In genomic region chr17:6713130-6713917, GRCh38 we compare ENCODE assay signal across 10 cellular contexts. TPM values are rescaled to one million over a fixed set of nuclear protein-coding genes. Genes with fewer than 3 reads are reported as not detected.
A peak's percentile ranks its signal among the peaks of the same experiment; 100 is the strongest.
DNase-seq lines count a peak whose midpoint lies in the region; ATAC-seq and TF ChIP-seq lines count a peak whose summit lies in the region.
"Had no signal": no experiment of that assay in that cellular context is flagged by ENCODE, and none has a peak within 500 bp of the region (broad histone marks: within the 10 kb centered on the region; RNA-seq: fewer than 3 reads in every experiment).

TSS of gene SLC13A5 (minus strand) at chr17:6713369. CDS start at chr17:6713333, 36 bp downstream.

- peaks cover 10% of the 10 kb centered on the region for H3K4me1 Mint-ChIP-seq in memory B cell

- H3K27ac ChIP-seq in dorsolateral prefrontal cortex (peak within 1 kb of the TSS in 6 of 59 donors; percentile 12 to 44 (median 32)), tibial nerve (no peak within 1 kb of the TSS)

- TF ChIP-seq EP300 in tibial nerve (IDR thresholded peaks at IDR 0.05), result no peak

- intact Hi-C loops in dorsolateral prefrontal cortex (cut with DNase I), result no loop called here

- no peak for TF ChIP-seq POLR2A in tibial nerve (IDR thresholded peaks at IDR 0.05)

- H3K9me3 Mint-ChIP-seq in memory B cell, result peaks cover 4% of the 10 kb centered on the region

- H3K27me3 ChIP-seq in dorsolateral prefrontal cortex (peaks cover 0 to 38% (median 28%) of the 10 kb centered on the region in 45 donors), tibial nerve (peaks cover 0 to 46% of the 10 kb centered on the region in 2 donors)

- peak; percentile 59 for DNase-seq in ELF-1 (ENCODE audit: low read depth, low spot score)
- DNase-seq in NCI-H1930 (lab: John Stamatoyannopoulos, UW), result peak; percentile 82 to 93
- peak in 2 of 10 donors; percentile 14 to 50 for DNase-seq in dorsolateral prefrontal cortex
- no peak for DNase-seq in memory B cell (ENCODE audit: low spot score in 2 of 2)
- no peak for DNase-seq in tibial nerve (ENCODE audit: low spot score in 2 of 2)

- H3K9me3 ChIP-seq in tibial nerve, result peaks cover 0 to 39% (median 0%) of the 10 kb centered on the region in 4 donors

- H3K4me1 ChIP-seq in tibial nerve, result peaks cover 0 to 12% (median 3%) of the 10 kb centered on the region in 4 donors

- WGBS in tibial nerve, 2 donors, result 2% methylated on average over 35 to 57 of the region's 71 CpGs

- TF ChIP-seq CTCF in dorsolateral prefrontal cortex (IDR thresholded peaks at IDR 0.05 in 54 of 56, conservative IDR thresholded peaks at IDR 0.05 in 2 of 56; ENCODE audit: low read depth in 1 of 56, partially characterized antibody in 56 of 56), result peak in 41 of 56 donors; percentile 7 to 53 (median 34)
- peak in 1 of 5 experiments; percentile 13 for TF ChIP-seq CTCF in tibial nerve (IDR thresholded peaks at IDR 0.05)

- H3K36me3 Mint-ChIP-seq in memory B cell, result peaks cover 1% of the 10 kb centered on the region

- H3K36me3 ChIP-seq in tibial nerve, result no peaks in the 10 kb centered on the region

- H3K4me3 ChIP-seq in dorsolateral prefrontal cortex (peak within 1 kb of the TSS in 54 of 59 donors; percentile 7 to 61 (median 41)), tibial nerve (peak within 1 kb of the TSS in 1 of 4 donors; percentile 35)

- peaks cover 41% of the 10 kb centered on the region for H3K27me3 Mint-ChIP-seq in memory B cell

- no peak within 1 kb of the TSS for H3K27ac Mint-ChIP-seq in memory B cell

- H3K4me3 Mint-ChIP-seq in memory B cell, result peak within 1 kb of the TSS; percentile 72

- peak; percentile 60 for ATAC-seq in memory B cell (ENCODE audit: low read depth)
- no peak for ATAC-seq in HG03095 (IDR thresholded peaks at IDR 0.05; ENCODE audit: unreplicated experiment)
- no peak for ATAC-seq in GM21576 (IDR thresholded peaks at IDR 0.05; ENCODE audit: unreplicated experiment)
- ATAC-seq in GM19397 (IDR thresholded peaks at IDR 0.05; ENCODE audit: unreplicated experiment), result no peak

RNA-seq across cellular contexts. Expression of gene SLC13A5, which starts in this region (rescaled TPM):
- total RNA-seq in dorsolateral prefrontal cortex (10 to 100 TPM in 31 of 120 experiments, 1 to 10 TPM in 89; 2.7 to 39.4 (median 7.6) TPM), tibial nerve (not detected)
- total RNA-seq: renal cortical epithelial cell, RPMI7951 had no signal

Comparison
In these comparisons a context has a peak if more than half of its experiments do, and no peak if none do; other contexts are left out.
1. DNase-seq: peak in ELF-1 (single experiment) and NCI-H1930 (2 of 2); none in memory B cell (0 of 2) and tibial nerve (0 of 2).